1 cellular context compared by ENCODE assay signal in genomic region chr17:40854175-40854814, GRCh38.
TF ChIP-seq lines count a peak whose summit lies in the region.

No MANE protein-coding gene starts in this region.

TF ChIP-seq in SK-N-SH, 30 proteins besides CTCF, POLR2A, EP300 and RAD21 (continued from another document):
- TF ChIP-seq GABPA (IDR thresholded peaks at IDR 0.05; ENCODE audit: low read depth) (no peak), JUND (IDR thresholded peaks at IDR 0.05) (peak; percentile 95), FOXJ3 (CRISPR knock-in tag; IDR thresholded peaks at IDR 0.05) (no peak), GATA2 (CRISPR knock-in tag; IDR thresholded peaks at IDR 0.05) (no peak), RXRA (IDR thresholded peaks at IDR 0.05; ENCODE audit: borderline replicate concordance, low read depth) (peak; percentile 62; the same call in 1 of the 2 replicates), IRF3 (IDR thresholded peaks at IDR 0.05; ENCODE audit: low read depth, low read length) (no peak), RCOR1 (IDR thresholded peaks at IDR 0.05; ENCODE audit: low read length) (no peak), RFX5 (IDR thresholded peaks at IDR 0.05; ENCODE audit: low read length) (no peak), EZH2phosphoT487 (IDR thresholded peaks at IDR 0.05; ENCODE audit: borderline replicate concordance, low read depth) (no peak), POLR2AphosphoS5 (IDR thresholded peaks at IDR 0.05; ENCODE audit: low read depth, low read length) (peak; percentile 63; the same call in 1 of the 2 replicates), NRF1 (IDR thresholded peaks at IDR 0.05; ENCODE audit: low read depth, low read length) (no peak), YY1 (IDR thresholded peaks at IDR 0.05; ENCODE audit: low read depth) (no peak; the same call in 1 of the 2 replicates), MXI1 (IDR thresholded peaks at IDR 0.05; ENCODE audit: low read depth, low read length) (no peak), NFIC (IDR thresholded peaks at IDR 0.05; ENCODE audit: borderline replicate concordance) (peak; percentile 31; the same call in 1 of the 2 replicates), ELF1 (IDR thresholded peaks at IDR 0.05) (no peak), FOXM1 (IDR thresholded peaks at IDR 0.05; ENCODE audit: low read depth) (peak; percentile 28; the same call in 1 of the 2 replicates)
- TF ChIP-seq, protein P1, sequence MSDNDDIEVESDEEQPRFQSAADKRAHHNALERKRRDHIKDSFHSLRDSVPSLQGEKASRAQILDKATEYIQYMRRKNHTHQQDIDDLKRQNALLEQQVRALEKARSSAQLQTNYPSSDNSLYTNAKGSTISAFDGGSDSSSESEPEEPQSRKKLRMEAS (IDR thresholded peaks at IDR 0.05; ENCODE audit: low read depth) = peak; percentile 69; the same call in 1 of the 2 replicates
- TF ChIP-seq, protein P2, sequence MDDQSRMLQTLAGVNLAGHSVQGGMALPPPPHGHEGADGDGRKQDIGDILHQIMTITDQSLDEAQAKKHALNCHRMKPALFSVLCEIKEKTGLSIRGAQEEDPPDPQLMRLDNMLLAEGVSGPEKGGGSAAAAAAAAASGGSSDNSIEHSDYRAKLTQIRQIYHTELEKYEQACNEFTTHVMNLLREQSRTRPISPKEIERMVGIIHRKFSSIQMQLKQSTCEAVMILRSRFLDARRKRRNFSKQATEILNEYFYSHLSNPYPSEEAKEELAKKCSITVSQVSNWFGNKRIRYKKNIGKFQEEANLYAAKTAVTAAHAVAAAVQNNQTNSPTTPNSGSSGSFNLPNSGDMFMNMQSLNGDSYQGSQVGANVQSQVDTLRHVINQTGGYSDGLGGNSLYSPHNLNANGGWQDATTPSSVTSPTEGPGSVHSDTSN (IDR thresholded peaks at IDR 0.05) = peak; percentile 85
